ENCODE assay signal across 15 cellular contexts in the genomic region with DNA sequence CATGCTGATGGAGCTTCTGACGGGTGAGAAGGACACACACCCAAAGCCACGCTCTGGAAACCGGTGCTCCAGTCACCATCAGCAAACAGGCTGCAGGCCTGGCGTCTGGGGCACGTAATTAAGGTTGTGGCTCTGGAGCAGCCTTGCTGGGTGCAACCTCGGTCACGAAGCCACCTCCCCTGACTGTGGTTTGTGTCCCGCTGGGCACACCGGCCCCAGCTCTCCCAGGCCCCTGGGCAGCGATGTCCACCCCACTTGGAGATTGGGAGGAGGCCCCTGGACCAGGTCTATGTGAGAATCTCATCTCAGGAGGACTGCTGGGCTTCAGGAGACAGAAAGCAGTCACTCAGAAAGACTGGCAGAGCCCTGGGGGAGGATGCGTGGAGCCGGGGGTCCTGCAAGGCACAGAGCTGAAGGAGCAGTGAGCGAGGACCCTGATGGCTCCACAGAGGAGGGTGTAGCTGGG.
DNase-seq lines count a peak whose midpoint lies in the region; ATAC-seq, FAIRE-seq and TF ChIP-seq lines count a peak whose summit lies in the region.
"Had no signal": no experiment of that assay in that cellular context is flagged by ENCODE, and none has a peak within 500 bp of the region (broad histone marks: within the 10 kb centered on the region; RNA-seq: fewer than 3 reads in every experiment).

No MANE protein-coding gene starts in this region.

- no peaks in the 10 kb centered on the region for H3K23me2 ChIP-seq in H1 (ENCODE audit: low read depth, low read length)

- TF ChIP-seq EP300 in H1 (IDR thresholded peaks at IDR 0.05; ENCODE audit: borderline replicate concordance in 1 of 2, low read depth in 2 of 2, low read length in 2 of 2) (no peak), suprapubic skin (IDR thresholded peaks at IDR 0.05) (no peak)

- H3K14ac ChIP-seq in H1 (ENCODE audit: insufficient read length) (no peak overlapping the region), neuronal stem cell (ENCODE audit: low read length) (peak overlapping the region; percentile 85)

- H3K27ac ChIP-seq in H1 (ENCODE audit: low read depth, low read length) (no peak overlapping the region), neuronal stem cell (replicated peaks; ENCODE audit: low read length) (no peak overlapping the region), suprapubic skin (no peak overlapping the region)
- H3K27ac ChIP-seq: BLaER1, GM23248 had no signal

- FAIRE-seq in H1 (lab: Jason Lieb, UNC) = no peak

- H3K4me2 ChIP-seq in H1 (ENCODE audit: insufficient read depth in 1 of 2, low read depth in 2 of 2, low read length in 2 of 2) (no peak overlapping the region), neuronal stem cell (ENCODE audit: insufficient read depth, low read length, poor library complexity, severe bottlenecking) (no peak overlapping the region)
- H3K4me2 ChIP-seq: BLaER1 had no signal

- no peak overlapping the region for H2AK5ac ChIP-seq in H1 (ENCODE audit: low read depth, low read length)
- H2AK5ac ChIP-seq in neuronal stem cell (ENCODE audit: low read depth, low read length) = no peak overlapping the region

- no peaks in the 10 kb centered on the region for H4K20me1 ChIP-seq in H1 (replicated peaks in 1 of 2; ENCODE audit: control insufficient read depth in 1 of 2, insufficient read depth in 2 of 2, low read length in 2 of 2)
- H4K20me1 ChIP-seq: BLaER1 had no signal

- TF ChIP-seq RAD21 in H1 (IDR thresholded peaks at IDR 0.05 in 1 of 2, conservative IDR thresholded peaks at IDR 0.05 in 1 of 2; ENCODE audit: low read depth in 2 of 2, low read length in 2 of 2) = no peak

- H3K9ac ChIP-seq in H1 (replicated peaks in 1 of 4; ENCODE audit: extremely low read depth in 1 of 4, low read depth in 3 of 4, low read length in 3 of 4) = no peak overlapping the region
- H3K9ac ChIP-seq in neuronal stem cell (ENCODE audit: low read depth, low read length, poor library complexity) = no peak overlapping the region
- H3K9ac ChIP-seq: BLaER1, GM23248 had no signal

- no peaks in the 10 kb centered on the region for H3K9me3 ChIP-seq in H1 (ENCODE audit: insufficient read depth in 2 of 2, low read depth in 1 of 2, low read length in 1 of 2)
- no peaks in the 10 kb centered on the region for H3K9me3 ChIP-seq in neuronal stem cell (replicated peaks in 1 of 2; ENCODE audit: control insufficient read depth in 2 of 2, insufficient read depth in 1 of 2, low read depth in 1 of 2, low read length in 2 of 2)
- H3K9me3 ChIP-seq in suprapubic skin = no peaks in the 10 kb centered on the region
- H3K9me3 ChIP-seq: BLaER1 had no signal

- no peak overlapping the region for H2AFZ ChIP-seq in H1 (ENCODE audit: low read length)
- H2AFZ ChIP-seq in neuronal stem cell (ENCODE audit: low read length) = no peak overlapping the region
- H2AFZ ChIP-seq: GM23248 had no signal

- H3K23ac ChIP-seq in H1 (ENCODE audit: insufficient read length) (no peak overlapping the region), neuronal stem cell (ENCODE audit: low read depth, low read length, poor library complexity) (no peak overlapping the region)

- H2BK5ac ChIP-seq in H1 (ENCODE audit: low read depth, low read length) (no peak overlapping the region), neuronal stem cell (ENCODE audit: low read length) (peak overlapping the region; percentile 31)

- no peaks in the 10 kb centered on the region for H3K79me2 ChIP-seq in H1 (ENCODE audit: control insufficient read depth in 1 of 2, insufficient read depth in 2 of 2, low read length in 2 of 2)

- no peak overlapping the region for H2BK20ac ChIP-seq in H1 (ENCODE audit: low read length)

- H2BK15ac ChIP-seq in H1 (ENCODE audit: low read length) (no peak overlapping the region), neuronal stem cell (ENCODE audit: low read length) (no peak overlapping the region)

- peaks cover 3 to 11% (median 5%) of the 10 kb centered on the region in 4 experiments; a peak in 6 of 7 replicates for H3K4me1 ChIP-seq in H1 (replicated peaks in 1 of 4; ENCODE audit: control insufficient read depth in 3 of 4, insufficient read depth in 4 of 4, low read length in 3 of 4)
- peaks cover 0 to 5% of the 10 kb centered on the region in 2 donors for H3K4me1 ChIP-seq in neuronal stem cell (ENCODE audit: control insufficient read depth in 2 of 2, insufficient read depth in 1 of 2, low read depth in 1 of 2, low read length in 2 of 2)
- H3K4me1 ChIP-seq in suprapubic skin = no peaks in the 10 kb centered on the region
- H3K4me1 ChIP-seq: BLaER1 had no signal

- H2BK120ac ChIP-seq in H1 (replicated peaks; ENCODE audit: low read depth, low read length) = no peak overlapping the region
- no peak overlapping the region for H2BK120ac ChIP-seq in neuronal stem cell (ENCODE audit: low read depth, low read length)

- peak overlapping the region; percentile 12 for H4K5ac ChIP-seq in H1 (ENCODE audit: insufficient read length, low read depth, low read length)

- H3K36me3 ChIP-seq in H1 (ENCODE audit: control insufficient read depth in 2 of 4, insufficient read depth in 4 of 4, low read length in 3 of 4) (no peaks in the 10 kb centered on the region), neuronal stem cell (replicated peaks in 1 of 2; ENCODE audit: control insufficient read depth in 2 of 2, insufficient read depth in 2 of 2, low read length in 2 of 2) (no peaks in the 10 kb centered on the region), suprapubic skin (no peaks in the 10 kb centered on the region)
- H3K36me3 ChIP-seq: BLaER1 had no signal

- no peak overlapping the region; the same call in 1 of the 2 replicates for H3K18ac ChIP-seq in H1 (ENCODE audit: extremely low read depth, low read length)
- H3K18ac ChIP-seq in neuronal stem cell (ENCODE audit: low read length) = peak overlapping the region; percentile 67

- no peak overlapping the region for H3K56ac ChIP-seq in H1 (replicated peaks; ENCODE audit: insufficient read length, low read depth, low read length)

- CTCF ChIA-PET in H1 (lab: Charles Lee; ENCODE audit: partially characterized antibody) = interaction anchor here (0.6 to 1.2 kb wide), 2 partner anchors 150 to 619 kb away, joined by 3 read pairs; no protein-coding TSS in a partner anchor

- no peak overlapping the region for H3K4me3 ChIP-seq in H1 (ENCODE audit: extremely low read depth in 1 of 4, insufficient read depth in 2 of 4, low read depth in 3 of 4, low read length in 4 of 4)
- no peak overlapping the region for H3K4me3 ChIP-seq in neuronal stem cell (ENCODE audit: low read length in 2 of 2)
- no peak overlapping the region for H3K4me3 ChIP-seq in suprapubic skin
- H3K4me3 ChIP-seq: BLaER1, GM23248 had no signal

- H4K8ac ChIP-seq in H1 (ENCODE audit: extremely low read depth, insufficient read depth, low read length) = no peak overlapping the region; the same call in 1 of the 2 replicates
- H4K8ac ChIP-seq in neuronal stem cell (ENCODE audit: low read depth, low read length) = no peak overlapping the region

- POLR2A ChIA-PET in H1 (lab: Charles Lee; ENCODE audit: partially characterized antibody) = no interaction called here

- TF ChIP-seq POLR2A in H1 (IDR thresholded peaks at IDR 0.05; ENCODE audit: control extremely low read depth in 1 of 2, low read depth in 2 of 2, low read length in 2 of 2) (no peak), suprapubic skin (IDR thresholded peaks at IDR 0.05) (no peak)

- ATAC-seq in Right ventricle myocardium inferior (no peak), left cardiac atrium (no peak), GM18498 (IDR thresholded peaks at IDR 0.05; ENCODE audit: unreplicated experiment) (no peak), GM21381 (IDR thresholded peaks at IDR 0.05; ENCODE audit: unreplicated experiment) (no peak)

- H3K79me1 ChIP-seq in H1 (ENCODE audit: low read depth, low read length) (no peaks in the 10 kb centered on the region), neuronal stem cell (ENCODE audit: low read depth, low read length) (peaks cover 4% of the 10 kb centered on the region)

- WGBS in H1 (ENCODE audit: extremely low coverage in 1 of 2, insufficient coverage in 1 of 2, insufficient read length in 1 of 2, insufficient replicate concordance in 2 of 2, low coverage in 1 of 2, low lambda C conversion rate in 2 of 2, missing lambda C conversion rate in 1 of 2), 2 experiments = 95% methylated on average over 13 of the region's 13 CpGs; no CpG with 5 or more reads in 1 of the 2 experiments
- no CpG with 5 or more reads among the region's 13 CpGs for WGBS in neuronal stem cell (ENCODE audit: extremely low coverage in 2 of 2, insufficient read length in 2 of 2, insufficient replicate concordance in 1 of 2), 2 donors
- 90% methylated on average over 4 of the region's 13 CpGs for WGBS in suprapubic skin

- H3K27me3 ChIP-seq in H1 (replicated peaks in 1 of 4; ENCODE audit: control insufficient read depth in 3 of 4, extremely low read depth in 1 of 4, insufficient read depth in 3 of 4, low read length in 3 of 4) (no peaks in the 10 kb centered on the region), neuronal stem cell (ENCODE audit: control insufficient read depth in 3 of 3, insufficient read depth in 3 of 3, low read depth in 1 of 3, low read length in 3 of 3) (peaks cover 0 to 22% (median 0%) of the 10 kb centered on the region in 3 experiments), suprapubic skin (peaks cover 36% of the 10 kb centered on the region)

- DNase-seq in Right ventricle myocardium inferior (ENCODE audit: missing footprints) (peak; percentile 30), left cardiac atrium (no peak), H1 (ENCODE audit: low read depth in 1 of 2, low spot score in 2 of 2) (no peak), neuronal stem cell (ENCODE audit: low spot score) (no peak), suprapubic skin (ENCODE audit: low spot score in 2 of 2) (peak; percentile 33 to 77)
- DNase-seq: 8988T; AML-193; CD4-positive, CD25-positive, alpha-beta regulatory T cell; DMS53; GF-D8; GM23248; H7 had no signal

- intact Hi-C loops in Right ventricle myocardium inferior (cut with DNase I) (no loop called here), left cardiac atrium (cut with DNase I) (no loop called here)

- no peak overlapping the region for H2BK12ac ChIP-seq in H1 (ENCODE audit: low read depth, low read length)
- H2BK12ac ChIP-seq in neuronal stem cell (ENCODE audit: low read length) = no peak overlapping the region

- no peak overlapping the region for H4K91ac ChIP-seq in H1 (replicated peaks; ENCODE audit: insufficient read length, low read length)
- H4K91ac ChIP-seq in neuronal stem cell (ENCODE audit: low read depth, low read length, poor library complexity) = no peak overlapping the region

- no peak overlapping the region for H3K4ac ChIP-seq in H1 (replicated peaks; ENCODE audit: insufficient read length, low read depth, low read length)
- H3K4ac ChIP-seq in neuronal stem cell (ENCODE audit: low read length) = no peak overlapping the region

- TF ChIP-seq CTCF in H1 (IDR thresholded peaks at IDR 0.05; ENCODE audit: control extremely low read depth in 1 of 3, insufficient read depth in 1 of 3, low read depth in 1 of 3, low read length in 3 of 3) (no peak), suprapubic skin (IDR thresholded peaks at IDR 0.05) (no peak)

TF ChIP-seq in H1, 55 proteins besides CTCF, POLR2A, EP300 and RAD21 (continues in another document):
- TF ChIP-seq SP1 (IDR thresholded peaks at IDR 0.05; ENCODE audit: low read depth, low read length) = no peak
- TF ChIP-seq RBBP5 (IDR thresholded peaks at IDR 0.05; ENCODE audit: borderline replicate concordance, low read depth, low read length) = no peak
- no peak for TF ChIP-seq RXRA (IDR thresholded peaks at IDR 0.05; ENCODE audit: insufficient read depth, low read depth, low read length)
- no peak for TF ChIP-seq POU5F1 (IDR thresholded peaks at IDR 0.05; ENCODE audit: low read depth, low read length)

Comparison
In these comparisons a context has a peak if more than half of its experiments do, and no peak if none do; other contexts are left out.
1. DNase-seq: peak in Right ventricle myocardium inferior (single experiment) and suprapubic skin (2 of 2); none in left cardiac atrium (single experiment), H1 (0 of 2) and neuronal stem cell (single experiment).